ENCODE assay signal across 22 cellular contexts in the genomic region with DNA sequence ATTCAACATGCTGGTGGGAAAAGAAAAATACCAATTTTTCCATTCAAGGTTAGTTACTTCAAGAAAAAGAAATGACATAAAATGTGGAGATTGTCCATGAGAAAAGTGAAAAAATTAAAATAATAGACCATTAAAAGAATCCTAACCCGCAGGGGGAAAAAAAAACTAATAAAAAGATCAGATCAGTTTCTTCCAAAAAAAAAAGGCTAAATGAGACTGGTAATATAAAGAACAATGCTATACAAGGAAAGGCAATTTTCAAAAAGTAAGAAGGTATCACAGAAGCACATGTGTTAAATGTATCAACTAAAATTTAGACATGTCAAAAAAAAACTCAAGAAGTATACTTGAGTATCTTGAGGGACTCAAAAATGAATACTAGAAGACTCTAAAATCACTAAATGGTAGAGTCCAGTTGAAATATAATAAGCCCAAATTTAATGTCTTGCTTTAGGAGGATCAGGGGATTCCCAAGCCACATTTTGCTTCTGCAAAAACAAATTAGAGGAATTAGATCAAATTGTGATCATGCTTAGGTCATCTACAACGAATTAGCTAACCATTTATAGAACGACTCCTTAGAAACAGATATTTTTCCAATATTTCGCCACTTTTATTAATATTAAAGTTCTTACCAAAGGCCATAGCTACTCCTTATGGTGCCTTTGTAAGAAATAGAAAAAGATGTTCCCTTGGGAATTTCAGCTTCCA. TPM values are rescaled to one million over a fixed set of nuclear protein-coding genes. Genes with fewer than 3 reads are reported as not detected.
A peak's percentile ranks its signal among the peaks of the same experiment; 100 is the strongest.
DNase-seq lines count a peak whose midpoint lies in the region; ATAC-seq and TF ChIP-seq lines count a peak whose summit lies in the region.
"Had no signal": no experiment of that assay in that cellular context is flagged by ENCODE, and none has a peak within 500 bp of the region (broad histone marks: within the 10 kb centered on the region; RNA-seq: fewer than 3 reads in every experiment).

No MANE protein-coding gene starts in this region.

- no peak for TF ChIP-seq RAD21 in IMR-90 (IDR thresholded peaks at IDR 0.05; ENCODE audit: low read length)

- peak overlapping the region; percentile 70 for H3K4me3 Mint-ChIP-seq in activated naive CD4-positive, alpha-beta T cell treated with anti-CD3 and anti-CD28 coated beads, Interleukin-2, amount 50 U/mL, for 24 hours
- H3K4me3 Mint-ChIP-seq in stimulated activated naive B cell treated with anti-CD40 and anti-IgM and Interleukin-4, amounts not matched to agents 10 μg/mL and 1 μg/mL and 100 μg/mL, for 72 hours: no peak overlapping the region
- H3K4me3 Mint-ChIP-seq: CD4-positive, CD25-positive, alpha-beta regulatory T cell had no signal

- no peak overlapping the region for H3K9ac ChIP-seq in IMR-90 (ENCODE audit: low read depth, low read length)
- H3K9ac ChIP-seq in mammary epithelial cell (ENCODE audit: insufficient read depth, low read length): peak overlapping the region; percentile 77

- peaks cover 8% of the 10 kb centered on the region for H3K36me3 Mint-ChIP-seq in activated naive CD4-positive, alpha-beta T cell treated with anti-CD3 and anti-CD28 coated beads, Interleukin-2, amount 50 U/mL, for 24 hours
- peaks cover 4 to 12% of the 10 kb centered on the region in 2 donors for H3K36me3 Mint-ChIP-seq in activated naive CD4-positive, alpha-beta T cell treated with anti-CD3 and anti-CD28 coated beads, Interleukin-2, amount 50 U/mL, for 72 hours
- peaks cover 7 to 15% of the 10 kb centered on the region in 2 donors for H3K36me3 Mint-ChIP-seq in stimulated activated naive B cell treated with anti-CD40 and anti-IgM and Interleukin-4, amounts not matched to agents 10 μg/mL and 1 μg/mL and 100 μg/mL, for 72 hours

- 0 out of 4 replicates have a peak overlapping the region, but pooled peaks of 1 of the 2 experiments have one; percentile 40 for H4K8ac ChIP-seq in IMR-90 (ENCODE audit: low read depth in 2 of 2, low read length in 2 of 2)

- 0 out of 2 replicates have a peak overlapping the region, but pooled peaks have one; percentile 83 for H2AK5ac ChIP-seq in IMR-90 (ENCODE audit: low read depth, low read length)

- POLR2A ChIA-PET in IMR-90 (lab: Charles Lee; ENCODE audit: unreplicated experiment): no interaction called here

- CTCF ChIA-PET in IMR-90 (lab: Yijun Ruan, JAX) (no interaction called here), mammary epithelial cell (lab: Charles Lee; ENCODE audit: low non-redundant PET) (no interaction called here)

- H3K27me3 ChIP-seq in IMR-90 (ENCODE audit: control insufficient read depth, insufficient read depth, low read length): no peaks in the 10 kb centered on the region
- no peaks in the 10 kb centered on the region for H3K27me3 ChIP-seq in mammary epithelial cell (ENCODE audit: insufficient read depth, low read length)

- H3K4me2 ChIP-seq in IMR-90 (ENCODE audit: low read depth, low read length) (no peak overlapping the region), mammary epithelial cell (ENCODE audit: insufficient read depth, low read depth, low read length) (peak overlapping the region; percentile 57)

- H2BK5ac ChIP-seq in IMR-90 (ENCODE audit: low read depth, low read length, poor library complexity, severe bottlenecking): no peak overlapping the region

- H3K79me2 ChIP-seq in mammary epithelial cell (ENCODE audit: insufficient read depth, low read length): no peaks in the 10 kb centered on the region

- H4K91ac ChIP-seq in IMR-90 (ENCODE audit: insufficient read depth, low read depth, low read length): no peak overlapping the region

- H2AK9ac ChIP-seq in IMR-90 (replicated peaks; ENCODE audit: low read depth, low read length, poor library complexity): no peak overlapping the region

- peak overlapping the region; percentile 78; the same call in 2 of the 3 replicates for H2BK15ac ChIP-seq in IMR-90 (ENCODE audit: low read depth, low read length)

- no peaks in the 10 kb centered on the region for H3K9me3 Mint-ChIP-seq in activated naive CD4-positive, alpha-beta T cell treated with anti-CD3 and anti-CD28 coated beads, Interleukin-2, amount 50 U/mL, for 24 hours
- peaks cover 0 to 3% of the 10 kb centered on the region in 2 donors for H3K9me3 Mint-ChIP-seq in activated naive CD4-positive, alpha-beta T cell treated with anti-CD3 and anti-CD28 coated beads, Interleukin-2, amount 50 U/mL, for 72 hours
- H3K9me3 Mint-ChIP-seq in stimulated activated naive B cell treated with anti-CD40 and anti-IgM and Interleukin-4, amounts not matched to agents 10 μg/mL and 1 μg/mL and 100 μg/mL, for 72 hours: peaks cover 0 to 1% of the 10 kb centered on the region in 2 donors
- H3K9me3 Mint-ChIP-seq: CD4-positive, CD25-positive, alpha-beta regulatory T cell had no signal

- H3K56ac ChIP-seq in IMR-90 (ENCODE audit: extremely low read depth, insufficient read depth, low read length): no peak overlapping the region

- no peak for ATAC-seq in activated naive CD4-positive, alpha-beta T cell treated with anti-CD3 and anti-CD28 coated beads, Interleukin-2, amount 50 U/mL, for 72 hours
- ATAC-seq in IMR-90 (ENCODE audit: low read depth): no peak
- no peak for ATAC-seq in stimulated activated naive B cell treated with anti-CD40 and anti-IgM and Interleukin-4, amounts not matched to agents 10 μg/mL and 1 μg/mL and 100 μg/mL, for 72 hours (replicated peaks)
- no peak for ATAC-seq in HG02763 (IDR thresholded peaks at IDR 0.05; ENCODE audit: unreplicated experiment)
- ATAC-seq: K562 had no signal

- H2BK120ac ChIP-seq in IMR-90 (ENCODE audit: low read depth, low read length): no peak overlapping the region

- no peak overlapping the region; the same call in 1 of the 2 replicates for H3K18ac ChIP-seq in IMR-90 (ENCODE audit: low read depth, low read length)

- H3K23ac ChIP-seq in IMR-90 (ENCODE audit: low read depth, low read length): no peak overlapping the region

- peak overlapping the region; percentile 98 for H3K27ac Mint-ChIP-seq in activated naive CD4-positive, alpha-beta T cell treated with anti-CD3 and anti-CD28 coated beads, Interleukin-2, amount 50 U/mL, for 24 hours
- peak overlapping the region in 1 of 2 donors; percentile 99 for H3K27ac Mint-ChIP-seq in activated naive CD4-positive, alpha-beta T cell treated with anti-CD3 and anti-CD28 coated beads, Interleukin-2, amount 50 U/mL, for 72 hours
- H3K27ac Mint-ChIP-seq in stimulated activated naive B cell treated with anti-CD40 and anti-IgM and Interleukin-4, amounts not matched to agents 10 μg/mL and 1 μg/mL and 100 μg/mL, for 72 hours: peak overlapping the region; percentile 32
- H3K27ac Mint-ChIP-seq: CD4-positive, CD25-positive, alpha-beta regulatory T cell; progenitor cell of endocrine pancreas had no signal

- intact Hi-C loops in IMR-90 (cut with micrococcal nuclease) (no loop called here), mammary epithelial cell (cut with micrococcal nuclease) (no loop called here)

- peaks cover 11% of the 10 kb centered on the region for H3K9me1 ChIP-seq in IMR-90 (ENCODE audit: insufficient read depth, low read length)

- H3K27me3 Mint-ChIP-seq in activated naive CD4-positive, alpha-beta T cell treated with anti-CD3 and anti-CD28 coated beads, Interleukin-2, amount 50 U/mL, for 24 hours: no peaks in the 10 kb centered on the region
- no peaks in the 10 kb centered on the region for H3K27me3 Mint-ChIP-seq in stimulated activated naive B cell treated with anti-CD40 and anti-IgM and Interleukin-4, amounts not matched to agents 10 μg/mL and 1 μg/mL and 100 μg/mL, for 72 hours
- H3K27me3 Mint-ChIP-seq: CD4-positive, CD25-positive, alpha-beta regulatory T cell; progenitor cell of endocrine pancreas had no signal

- in situ Hi-C loops in IMR-90 (cut with MboI; ENCODE audit: low sequenced_read_pairs): no loop called here
- in situ Hi-C loops in mammary epithelial cell (cut with MboI; ENCODE audit: low sequenced_read_pairs in 2 of 2): no loop called here

- TF ChIP-seq CTCF in IMR-90 (conservative IDR thresholded peaks at IDR 0.05; ENCODE audit: low read depth, low read length): no peak
- TF ChIP-seq CTCF in mammary epithelial cell (conservative IDR thresholded peaks at IDR 0.05 in 1 of 2, IDR thresholded peaks at IDR 0.05 in 1 of 2; ENCODE audit: extremely low read depth in 1 of 2, insufficient read depth in 1 of 2, low read depth in 1 of 2, low read length in 2 of 2): no peak

- no peak for DNase-seq in activated naive CD4-positive, alpha-beta T cell treated with anti-CD3 and anti-CD28 coated beads, Interleukin-2, amount 50 U/mL, for 72 hours (ENCODE audit: low spot score in 2 of 2)
- DNase-seq in IMR-90 (no peak), mammary epithelial cell (no peak), LoVo (ENCODE audit: low spot score) (no peak), globus pallidus (ENCODE audit: low spot score) (no peak)
- no peak for DNase-seq in stimulated activated naive B cell treated with anti-CD40 and anti-IgM and Interleukin-4, amounts not matched to agents 10 μg/mL and 1 μg/mL and 100 μg/mL, for 72 hours
- DNase-seq: activated naive CD4-positive, alpha-beta T cell; DMS153; effector CD4-positive, alpha-beta T cell; foreskin melanocyte; H7; hypothalamus; NCI-H2171; NCI-H524; RPMI8226 had no signal

- H3K79me1 ChIP-seq in IMR-90 (ENCODE audit: low read depth in 1 of 2, low read length in 2 of 2): no peaks in the 10 kb centered on the region

- H2AFZ ChIP-seq in IMR-90 (replicated peaks; ENCODE audit: low read length, poor library complexity): no peak overlapping the region
- H2AFZ ChIP-seq in mammary epithelial cell (ENCODE audit: low read depth, low read length): peak overlapping the region; percentile 64

- dilution Hi-C loops in IMR-90 (cut with HindIII; ENCODE audit: low sequenced_read_pairs, unreplicated experiment): no loop called here
- dilution Hi-C loops in mammary epithelial cell (cut with HindIII; ENCODE audit: low sequenced_read_pairs): no loop called here

- no peak overlapping the region for H3K14ac ChIP-seq in IMR-90 (replicated peaks; ENCODE audit: low read depth, low read length)

- no peak overlapping the region for H3K27ac ChIP-seq in IMR-90 (ENCODE audit: insufficient read depth, low read length)
- peak overlapping the region; percentile 99 for H3K27ac ChIP-seq in mammary epithelial cell (ENCODE audit: insufficient read depth, low read depth, low read length)
- H3K27ac ChIP-seq: SK-N-MC, thoracic aorta had no signal

- no peaks in the 10 kb centered on the region for H3K9me3 ChIP-seq in IMR-90 (ENCODE audit: control insufficient read depth, insufficient read depth, low read length)
- no peaks in the 10 kb centered on the region for H3K9me3 ChIP-seq in mammary epithelial cell (replicated peaks; ENCODE audit: insufficient read depth, low read length)
- H3K9me3 ChIP-seq: thoracic aorta had no signal

- WGBS in IMR-90 (ENCODE audit: extremely low coverage in 2 of 2, insufficient read length in 1 of 2), 2 experiments: no CpG with 5 or more reads among the region's 4 CpGs
- 94% methylated on average over 4 of the region's 4 CpGs for WGBS in mammary epithelial cell (ENCODE audit: low coverage, missing lambda C conversion rate)

- H3K4me1 ChIP-seq in IMR-90 (ENCODE audit: control insufficient read depth, insufficient read depth, low read length) (peaks cover 7% of the 10 kb centered on the region; the same call in 1 of the 2 replicates), mammary epithelial cell (ENCODE audit: insufficient read depth, low read length) (peaks cover 64% of the 10 kb centered on the region)

- no peak overlapping the region for H3K4me3 ChIP-seq in IMR-90 (ENCODE audit: insufficient read depth, low read depth, low read length)
- H3K4me3 ChIP-seq in mammary epithelial cell (replicated peaks in 1 of 3; ENCODE audit: insufficient read depth in 1 of 3, low read depth in 2 of 3, low read length in 3 of 3): no peak overlapping the region
- H3K4me3 ChIP-seq: K562, SK-N-MC, thoracic aorta had no signal

- H3K4me1 Mint-ChIP-seq in activated naive CD4-positive, alpha-beta T cell treated with anti-CD3 and anti-CD28 coated beads, Interleukin-2, amount 50 U/mL, for 24 hours: peaks cover 44% of the 10 kb centered on the region
- peaks cover 5 to 17% of the 10 kb centered on the region in 2 donors for H3K4me1 Mint-ChIP-seq in stimulated activated naive B cell treated with anti-CD40 and anti-IgM and Interleukin-4, amounts not matched to agents 10 μg/mL and 1 μg/mL and 100 μg/mL, for 72 hours

- H3K36me3 ChIP-seq in IMR-90 (ENCODE audit: control insufficient read depth, insufficient read depth, low read length) (no peaks in the 10 kb centered on the region), mammary epithelial cell (ENCODE audit: insufficient read depth, low read length) (no peaks in the 10 kb centered on the region)
- H3K36me3 ChIP-seq: thoracic aorta had no signal

- H4K20me1 ChIP-seq in IMR-90 (ENCODE audit: insufficient read depth, low read length): no peaks in the 10 kb centered on the region
- H4K20me1 ChIP-seq in mammary epithelial cell (ENCODE audit: insufficient read depth, low read length): no peaks in the 10 kb centered on the region

- peak overlapping the region; percentile 43; the same call in 1 of the 2 replicates for H3K4ac ChIP-seq in IMR-90 (ENCODE audit: low read depth, low read length)

- H4K5ac ChIP-seq in IMR-90 (ENCODE audit: low read depth, low read length): no peak overlapping the region

- BruUV-seq in IMR-90 (replicated peaks; lab: Mats Ljungman, UMichigan): no TSS peak
- BruUV-seq in mammary epithelial cell (replicated peaks; lab: Mats Ljungman, UMichigan): no TSS peak

- peak overlapping the region; percentile 46; the same call in 1 of the 2 replicates for H2BK20ac ChIP-seq in IMR-90 (ENCODE audit: low read depth, low read length)

- TF ChIP-seq POLR2A in IMR-90 (IDR thresholded peaks at IDR 0.05; ENCODE audit: low read depth, low read length): no peak

RNA-seq across cellular contexts. Expression of a gene that starts 35.8 kb away (rescaled TPM):
- total RNA-seq in activated naive CD4-positive, alpha-beta T cell treated with anti-CD3 and anti-CD28 coated beads, Interleukin-2, amount 50 U/mL, for 72 hours: 100 to 1,000 TPM; 282 to 501 TPM
- total RNA-seq in IMR-90 (2012; rRNA removed) (130 and 279 TPM in 2 replicates), mammary epithelial cell (100 to 1,000 TPM; 166 to 403 TPM)
- polyA plus RNA-seq in IMR-90 (2012; rRNA removed) (63.2 and 87.5 TPM in 2 replicates), mammary epithelial cell (35.5 TPM)
- 10.3 and 16.9 TPM in 2 replicates for polyA plus RNA-seq in IMR-90 (2012; cell fraction: cytosol; rRNA removed)
- polyA plus RNA-seq in IMR-90 (2012; cell fraction: nucleus; rRNA removed; ENCODE audit: low replicate concordance): 45.0 and 212 TPM in 2 replicates
- 408 TPM for polyA minus RNA-seq in mammary epithelial cell
